Comparison of ENCODE assay signal across 13 cellular contexts in the genomic region with DNA sequence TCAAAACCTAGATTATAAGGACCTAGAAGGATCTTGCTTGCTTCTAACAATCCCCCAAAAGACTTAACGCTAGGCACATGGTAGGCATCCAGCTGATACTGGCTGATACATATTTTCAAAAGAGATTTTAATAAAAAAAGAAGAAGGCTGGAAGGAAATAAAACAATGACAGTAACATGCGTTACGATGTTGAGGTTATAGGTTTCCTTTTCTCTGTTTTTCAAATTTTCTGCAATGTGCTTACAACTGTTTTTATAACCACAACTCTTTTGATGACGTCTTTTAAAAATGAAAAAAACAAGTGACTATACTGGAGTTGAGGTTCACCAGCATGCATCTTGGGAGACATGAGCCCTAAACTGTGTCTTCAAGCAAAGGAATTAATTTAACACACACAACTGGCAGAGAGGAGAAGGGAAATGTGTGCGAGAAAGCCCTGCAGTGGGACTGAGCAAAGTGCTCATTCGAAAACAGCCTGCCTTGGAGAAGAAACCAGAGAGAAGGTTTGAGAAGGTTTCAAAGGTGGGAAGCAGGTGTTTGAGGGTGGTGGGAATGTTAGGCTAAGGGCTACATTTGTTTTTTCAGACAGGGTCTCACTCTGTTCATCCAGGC.
DNase-seq lines count a peak whose midpoint lies in the region; ATAC-seq, FAIRE-seq and TF ChIP-seq lines count a peak whose summit lies in the region.
"Had no signal": no experiment of that assay in that cellular context is flagged by ENCODE, and none has a peak within 500 bp of the region (broad histone marks: within the 10 kb centered on the region; RNA-seq: fewer than 3 reads in every experiment).

No MANE protein-coding gene starts in this region.

- no peaks in the 10 kb centered on the region for H3K9me3 Mint-ChIP-seq in stimulated activated effector memory CD8-positive, alpha-beta T cell treated with anti-CD3 and anti-CD28 coated beads, Interleukin-12 subunit alpha, Interleukin-12 subunit beta, amount 100 ng/mL, for 72 hours
- H3K9me3 Mint-ChIP-seq: brain had no signal

- H3K4me3 ChIP-seq in colonic mucosa, result no peak overlapping the region

- H3K27me3 ChIP-seq in colonic mucosa, result no peaks in the 10 kb centered on the region

- ATAC-seq in stimulated activated effector memory CD8-positive, alpha-beta T cell treated with anti-CD3 and anti-CD28 coated beads, Interleukin-12 subunit alpha, Interleukin-12 subunit beta, amount 100 ng/mL, for 72 hours, result peak; percentile 68
- no peak for ATAC-seq in GM21786 (IDR thresholded peaks at IDR 0.05; ENCODE audit: unreplicated experiment)
- ATAC-seq: HCT116 had no signal

- no peak overlapping the region for H3K9ac ChIP-seq in colonic mucosa (ENCODE audit: low read depth in 2 of 2, low read length in 2 of 2)

- H3K4me3 Mint-ChIP-seq in stimulated activated effector memory CD8-positive, alpha-beta T cell treated with anti-CD3 and anti-CD28 coated beads, Interleukin-12 subunit alpha, Interleukin-12 subunit beta, amount 100 ng/mL, for 72 hours, result peak overlapping the region; percentile 77
- H3K4me3 Mint-ChIP-seq: brain had no signal

- H3K36me3 ChIP-seq in colonic mucosa, result peaks cover 4% of the 10 kb centered on the region

- intact Hi-C loops in colonic mucosa (cut with DNase I), result no loop called here

- H3K27ac ChIP-seq in colonic mucosa, result peak overlapping the region; percentile 29

- H3K4me1 Mint-ChIP-seq in stimulated activated effector memory CD8-positive, alpha-beta T cell treated with anti-CD3 and anti-CD28 coated beads, Interleukin-12 subunit alpha, Interleukin-12 subunit beta, amount 100 ng/mL, for 72 hours, result peaks cover 70% of the 10 kb centered on the region
- H3K4me1 Mint-ChIP-seq: brain had no signal

- no peak for TF ChIP-seq CTCF in colonic mucosa (IDR thresholded peaks at IDR 0.05)

- DNase-seq in GM19239 (ENCODE audit: insufficient read length, low spot score) (no peak), T-helper 2 cell (peak in 3 of 5 experiments; percentile 16 to 94 (median 83)), colonic mucosa (no peak), SHP77 (lab: John Stamatoyannopoulos, UW) (no peak), cerebellar cortex (ENCODE audit: low spot score) (no peak)
- no peak for DNase-seq in stimulated activated effector memory CD8-positive, alpha-beta T cell treated with anti-CD3 and anti-CD28 coated beads, Interleukin-12 subunit alpha, Interleukin-12 subunit beta, amount 100 ng/mL, for 72 hours (ENCODE audit: low spot score in 2 of 2)
- DNase-seq: kidney, retina, SW 1271 had no signal

- H3K9me3 ChIP-seq in colonic mucosa, result no peaks in the 10 kb centered on the region

- peaks cover 100% of the 10 kb centered on the region for H3K36me3 Mint-ChIP-seq in stimulated activated effector memory CD8-positive, alpha-beta T cell treated with anti-CD3 and anti-CD28 coated beads, Interleukin-12 subunit alpha, Interleukin-12 subunit beta, amount 100 ng/mL, for 72 hours

- peak; percentile 79 for FAIRE-seq in GM19239 (lab: Jason Lieb, UNC)
- FAIRE-seq: endometrium, kidney had no signal

- H3K27ac Mint-ChIP-seq in stimulated activated effector memory CD8-positive, alpha-beta T cell treated with anti-CD3 and anti-CD28 coated beads, Interleukin-12 subunit alpha, Interleukin-12 subunit beta, amount 100 ng/mL, for 72 hours, result peak overlapping the region; percentile 99

- no peaks in the 10 kb centered on the region for H3K4me1 ChIP-seq in colonic mucosa

Comparison
In these comparisons a context has a peak if more than half of its experiments do, and no peak if none do; other contexts are left out.
1. DNase-seq: peak in T-helper 2 cell (3 of 5); none in GM19239 (single experiment), colonic mucosa (single experiment), stimulated activated effector memory CD8-positive, alpha-beta T cell treated with anti-CD3 and anti-CD28 coated beads, Interleukin-12 subunit alpha, Interleukin-12 subunit beta, amount 100 ng/mL, for 72 hours (0 of 2), SHP77 (0 of 2) and cerebellar cortex (single experiment).